ENCODE assay signal across 9 cellular contexts in genomic region chr16:48123104-48123788, GRCh38. TPM values are rescaled to one million over a fixed set of nuclear protein-coding genes. Genes with fewer than 3 reads are reported as not detected.
DNase-seq lines count a peak whose midpoint lies in the region; ATAC-seq and TF ChIP-seq lines count a peak whose summit lies in the region.
"Had no signal": no experiment of that assay in that cellular context is flagged by ENCODE, and none has a peak within 500 bp of the region (broad histone marks: within the 10 kb centered on the region; RNA-seq: fewer than 3 reads in every experiment).

No MANE protein-coding gene starts in this region.

- H3K27me3 Mint-ChIP-seq in activated CD8-positive, alpha-beta T cell treated with anti-CD3 and anti-CD28 coated beads for 36 hours, result peaks cover 9% of the 10 kb centered on the region
- H3K27me3 Mint-ChIP-seq: IgD-negative memory B cell had no signal

- H3K4me3 Mint-ChIP-seq in activated CD8-positive, alpha-beta T cell treated with anti-CD3 and anti-CD28 coated beads for 36 hours, result no peak overlapping the region
- H3K4me3 Mint-ChIP-seq: IgD-negative memory B cell had no signal

- no peaks in the 10 kb centered on the region for H3K36me3 ChIP-seq in thoracic aorta

- no peaks in the 10 kb centered on the region for H3K9me3 ChIP-seq in thoracic aorta

- H3K4me3 ChIP-seq in thoracic aorta, result no peak overlapping the region

- DNase-seq in GM10248 (ENCODE audit: extremely low spot score) (peak; percentile 59), iris pigment epithelial cell (ENCODE audit: low read depth) (peak; percentile 99), thoracic aorta (ENCODE audit: low spot score) (no peak), NCI-H2107 treated with DMSO at 0.1 percent for 48 hours (lab: John Stamatoyannopoulos, UW; ENCODE audit: unreplicated experiment) (no peak), NCI-H2081 treated with DMSO at 0.1 percent for 48 hours (lab: John Stamatoyannopoulos, UW) (no peak), NCI-H1694 (lab: John Stamatoyannopoulos, UW) (no peak)
- DNase-seq in activated CD8-positive, alpha-beta T cell treated with anti-CD3 and anti-CD28 coated beads for 36 hours, result peak; percentile 66

- POLR2A ChIA-PET in GM10248 (lab: Yijun Ruan, JAX), result interaction anchor here (0.6 kb wide), 1 partner anchor 44 kb away, joined by 3 read pairs; no protein-coding TSS in a partner anchor
- POLR2A ChIA-PET in activated CD8-positive, alpha-beta T cell treated with anti-CD3 and anti-CD28 coated beads for 36 hours (lab: Charles Lee), result interaction anchor here (0.7 kb wide), 1 partner anchor 872 kb away, joined by 3 read pairs; no protein-coding TSS in a partner anchor

- no peaks in the 10 kb centered on the region for H3K27me3 ChIP-seq in thoracic aorta (replicated peaks; ENCODE audit: insufficient read depth)

- peak; percentile 65 for ATAC-seq in HG02973 (IDR thresholded peaks at IDR 0.05; ENCODE audit: unreplicated experiment)
- peak; percentile 84 for ATAC-seq in activated CD8-positive, alpha-beta T cell treated with anti-CD3 and anti-CD28 coated beads for 36 hours
- ATAC-seq in thoracic aorta (ENCODE audit: insufficient number of reproducible peaks, low FRiP score, low read depth), result peak; percentile 84

- H3K9me3 Mint-ChIP-seq in activated CD8-positive, alpha-beta T cell treated with anti-CD3 and anti-CD28 coated beads for 36 hours, result no peaks in the 10 kb centered on the region

- TF ChIP-seq CTCF in GM10248 (IDR thresholded peaks at IDR 0.05; ENCODE audit: control extremely low read depth, extremely low read depth, low read depth, missing control alignments) (no peak), thoracic aorta (IDR thresholded peaks at IDR 0.05) (no peak)
- no peak for TF ChIP-seq CTCF in activated CD8-positive, alpha-beta T cell treated with anti-CD3 and anti-CD28 coated beads for 36 hours (IDR thresholded peaks at IDR 0.05)

- no peak overlapping the region for H3K27ac ChIP-seq in thoracic aorta

- H3K27ac Mint-ChIP-seq in activated CD8-positive, alpha-beta T cell treated with anti-CD3 and anti-CD28 coated beads for 36 hours, result no peak overlapping the region
- H3K27ac Mint-ChIP-seq: IgD-negative memory B cell had no signal

- H3K4me1 ChIP-seq in thoracic aorta (ENCODE audit: control insufficient read depth in 1 of 2, low read depth in 2 of 2), result peaks cover 0 to 4% of the 10 kb centered on the region in 2 donors

- no peaks in the 10 kb centered on the region for H3K36me3 Mint-ChIP-seq in activated CD8-positive, alpha-beta T cell treated with anti-CD3 and anti-CD28 coated beads for 36 hours (ENCODE audit: low read depth)
- H3K36me3 Mint-ChIP-seq: IgD-negative memory B cell had no signal

- intact Hi-C loops in activated CD8-positive, alpha-beta T cell treated with anti-CD3 and anti-CD28 coated beads for 36 hours (cut with micrococcal nuclease), result no loop called here

- H3K4me1 Mint-ChIP-seq in activated CD8-positive, alpha-beta T cell treated with anti-CD3 and anti-CD28 coated beads for 36 hours (ENCODE audit: low read depth), result peaks cover 6% of the 10 kb centered on the region

- CTCF ChIA-PET in GM10248 (lab: Yijun Ruan, JAX), result interaction anchor here (1.0 to 1.8 kb wide), 8 partner anchors 9 to 982 kb away, joined by 3 to 10 read pairs (median 4); no protein-coding TSS in a partner anchor
- CTCF ChIA-PET in activated CD8-positive, alpha-beta T cell treated with anti-CD3 and anti-CD28 coated beads for 36 hours (lab: Charles Lee), result interaction anchor here (1.3 to 1.9 kb wide), 3 partner anchors 41 to 982 kb away, joined by 3 to 6 read pairs (median 5); partner anchors contain the start of gene NETO2

RNA-seq across cellular contexts. Expression of gene ABCC12, which starts 32.5 kb away (rescaled TPM):
- total RNA-seq in activated CD8-positive, alpha-beta T cell treated with anti-CD3 and anti-CD28 coated beads for 36 hours, result not detected
- not detected for total RNA-seq in thoracic aorta

Comparison
In these comparisons a context has a peak if more than half of its experiments do, and no peak if none do; other contexts are left out.
1. DNase-seq: peak in GM10248 (single experiment), activated CD8-positive, alpha-beta T cell treated with anti-CD3 and anti-CD28 coated beads for 36 hours (single experiment) and iris pigment epithelial cell (single experiment); none in thoracic aorta (single experiment), NCI-H2107 treated with DMSO at 0.1 percent for 48 hours (single experiment), NCI-H2081 treated with DMSO at 0.1 percent for 48 hours (single experiment) and NCI-H1694 (single experiment).
2. Peak in every context shown above with its lines, with median percentiles within 50 percentile points of each other: ATAC-seq.